ENCODE assay signal across 1 cellular context in genomic region chr12:131487379-131488129, GRCh38.
TF ChIP-seq lines count a peak whose summit lies in the region.

No MANE protein-coding gene starts in this region.

TF ChIP-seq in SK-N-SH, 30 proteins besides CTCF, POLR2A, EP300 and RAD21 (continued from another document):
- TF ChIP-seq REST (IDR thresholded peaks at IDR 0.05; ENCODE audit: low read depth, low read length) (no peak), MEF2A (IDR thresholded peaks at IDR 0.05; ENCODE audit: borderline replicate concordance, low read depth) (no peak), FOXJ3 (CRISPR knock-in tag; IDR thresholded peaks at IDR 0.05) (no peak), NRF1 (IDR thresholded peaks at IDR 0.05; ENCODE audit: low read depth, low read length) (no peak), ELF1 (IDR thresholded peaks at IDR 0.05) (no peak), YY1 (IDR thresholded peaks at IDR 0.05; ENCODE audit: low read depth) (no peak), TAF1 (IDR thresholded peaks at IDR 0.05; ENCODE audit: borderline replicate concordance, low read depth, low read length) (no peak), RCOR1 (IDR thresholded peaks at IDR 0.05; ENCODE audit: low read length) (no peak), FOSL2 (IDR thresholded peaks at IDR 0.05; ENCODE audit: borderline replicate concordance, low read depth) (no peak), NFIC (IDR thresholded peaks at IDR 0.05; ENCODE audit: borderline replicate concordance) (no peak), TCF12 (IDR thresholded peaks at IDR 0.05) (no peak), RFX5 (IDR thresholded peaks at IDR 0.05; ENCODE audit: low read length) (no peak), EZH2phosphoT487 (IDR thresholded peaks at IDR 0.05; ENCODE audit: borderline replicate concordance, low read depth) (no peak), TEAD4 (IDR thresholded peaks at IDR 0.05; ENCODE audit: borderline replicate concordance, insufficient read depth) (no peak), GABPA (IDR thresholded peaks at IDR 0.05; ENCODE audit: low read depth) (no peak), SIN3A (IDR thresholded peaks at IDR 0.05; ENCODE audit: borderline replicate concordance, low read depth, low read length) (no peak)
